Comparison of ENCODE assay signal across 1 cellular context in genomic region chr3:48685293-48685602, GRCh38.
TF ChIP-seq lines count a peak whose summit lies in the region.

No MANE protein-coding gene starts in this region.

TF ChIP-seq in H1, 55 proteins besides CTCF, POLR2A, EP300 and RAD21:
- TF ChIP-seq SP1 (IDR thresholded peaks at IDR 0.05; ENCODE audit: low read depth, low read length) (no peak), CEBPB (IDR thresholded peaks at IDR 0.05; ENCODE audit: low read depth, low read length) (no peak), CREB1 (IDR thresholded peaks at IDR 0.05) (no peak), CBX8 (IDR thresholded peaks at IDR 0.05; ENCODE audit: borderline replicate concordance, low read depth, low read length) (no peak), MAFK (IDR thresholded peaks at IDR 0.05; ENCODE audit: low read depth, low read length) (no peak), HDAC2 (IDR thresholded peaks at IDR 0.05; ENCODE audit: borderline replicate concordance in 1 of 2, low read depth in 2 of 2, low read length in 2 of 2) (no peak), JUND (IDR thresholded peaks at IDR 0.05; ENCODE audit: low read length) (no peak), GTF2F1 (IDR thresholded peaks at IDR 0.05; ENCODE audit: borderline replicate concordance, low read depth, low read length) (no peak), EGR1 (IDR thresholded peaks at IDR 0.05; ENCODE audit: borderline replicate concordance, low read depth, low read length) (no peak), CBX5 (IDR thresholded peaks at IDR 0.05; ENCODE audit: low read depth, low read length) (no peak)
TF ChIP-seq in H1: peak in this region for 0.
